Comparison of ENCODE assay signal across 8 cellular contexts in genomic region chr5:159522841-159523240, GRCh38.
"Had no signal": no experiment of that assay in that cellular context is flagged by ENCODE, and none has a peak within 500 bp of the region (broad histone marks: within the 10 kb centered on the region; RNA-seq: fewer than 3 reads in every experiment).

No MANE protein-coding gene starts in this region.

- H2AFZ ChIP-seq: GM23248, GM23338 had no signal

- H3K36me3 ChIP-seq: HAP-1 had no signal

- H3K4me1 ChIP-seq: HAP-1 had no signal

- H3K9ac ChIP-seq: GM23248 had no signal

- DNase-seq: GM23248, GOT3, H7, H9, HCEC 1CT, HFFc6 had no signal

- H3K4me2 ChIP-seq: GM23338 had no signal

- H3K9me3 ChIP-seq: HAP-1 had no signal

- H3K4me3 ChIP-seq: GM23248, GM23338, HAP-1 had no signal

- H3K27ac ChIP-seq: GM23248 had no signal
